1 cellular context compared by ENCODE assay signal in the genomic region with DNA sequence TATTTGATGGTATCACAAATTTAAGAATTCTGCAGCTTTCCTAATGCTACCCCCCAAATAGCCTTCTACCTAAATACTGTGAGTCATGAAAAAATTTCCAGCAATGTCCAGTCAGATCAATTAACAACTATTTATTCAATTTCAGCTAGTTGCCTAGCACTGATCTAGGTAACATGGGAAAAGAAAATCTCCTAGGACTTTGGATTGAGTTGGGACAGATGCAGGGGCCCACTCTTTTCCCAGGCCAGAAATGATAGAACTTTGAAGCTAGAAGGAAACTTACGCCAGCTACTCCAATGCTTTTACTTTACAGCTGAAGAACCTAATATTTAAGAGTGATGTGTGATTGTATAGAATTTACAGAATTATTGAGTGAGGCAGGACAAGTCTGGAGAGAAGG.
TF ChIP-seq lines count a peak whose summit lies in the region.

No MANE protein-coding gene starts in this region.

TF ChIP-seq in IMR-90, 13 proteins besides CTCF, POLR2A, EP300 and RAD21:
- no peak for TF ChIP-seq SMC3 (IDR thresholded peaks at IDR 0.05; ENCODE audit: low read depth, low read length)
- TF ChIP-seq MAFK (IDR thresholded peaks at IDR 0.05; ENCODE audit: low read depth, low read length) = no peak
- no peak for TF ChIP-seq MXI1 (IDR thresholded peaks at IDR 0.05; ENCODE audit: borderline replicate concordance, low read depth, low read length)
- no peak for TF ChIP-seq RCOR1 (IDR thresholded peaks at IDR 0.05; ENCODE audit: insufficient replicate concordance, low read length)
- TF ChIP-seq, protein P1, sequence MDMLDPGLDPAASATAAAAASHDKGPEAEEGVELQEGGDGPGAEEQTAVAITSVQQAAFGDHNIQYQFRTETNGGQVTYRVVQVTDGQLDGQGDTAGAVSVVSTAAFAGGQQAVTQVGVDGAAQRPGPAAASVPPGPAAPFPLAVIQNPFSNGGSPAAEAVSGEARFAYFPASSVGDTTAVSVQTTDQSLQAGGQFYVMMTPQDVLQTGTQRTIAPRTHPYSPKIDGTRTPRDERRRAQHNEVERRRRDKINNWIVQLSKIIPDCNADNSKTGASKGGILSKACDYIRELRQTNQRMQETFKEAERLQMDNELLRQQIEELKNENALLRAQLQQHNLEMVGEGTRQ (IDR thresholded peaks at IDR 0.05; ENCODE audit: low read depth, low read length) = no peak
- TF ChIP-seq MAZ (IDR thresholded peaks at IDR 0.05; ENCODE audit: borderline replicate concordance, low read depth, low read length) = no peak
- no peak for TF ChIP-seq FOS (IDR thresholded peaks at IDR 0.05; ENCODE audit: low read depth, low read length)
- TF ChIP-seq NFE2L2 (IDR thresholded peaks at IDR 0.05; ENCODE audit: low read depth, low read length) = no peak
- TF ChIP-seq CHD1 (IDR thresholded peaks at IDR 0.05; ENCODE audit: low read depth, low read length) = no peak
